ENCODE assay signal across 1 cellular context in genomic region chr17:8975091-8975707, GRCh38.
TF ChIP-seq lines count a peak whose summit lies in the region.

No MANE protein-coding gene starts in this region.

TF ChIP-seq in HEK293, 187 proteins besides CTCF, POLR2A, EP300 and RAD21 (continued from another document and continues in another):
- TF ChIP-seq PRDM10 (tag by site-specific recombination; IDR thresholded peaks at IDR 0.05) (no peak), ZNF626 (tag by site-specific recombination; IDR thresholded peaks at IDR 0.05) (no peak), ZBTB8A (tag by site-specific recombination; IDR thresholded peaks at IDR 0.05) (peak; percentile 74), ZNF174 (tag by site-specific recombination; IDR thresholded peaks at IDR 0.05) (no peak), ZNF830 (tag by site-specific recombination; IDR thresholded peaks at IDR 0.05; ENCODE audit: low read depth) (no peak), ZSCAN5A (tag by site-specific recombination; IDR thresholded peaks at IDR 0.05) (no peak), ZNF843 (tag by site-specific recombination; IDR thresholded peaks at IDR 0.05) (no peak), ZNF404 (tag by site-specific recombination; IDR thresholded peaks at IDR 0.05) (no peak), ZNF140 (tag by site-specific recombination; IDR thresholded peaks at IDR 0.05) (peak; percentile 68; the same call in 1 of the 2 replicates), KLF1 (tag by site-specific recombination; IDR thresholded peaks at IDR 0.05) (no peak), ZNF664 (tag by site-specific recombination; IDR thresholded peaks at IDR 0.05) (peak; percentile 58), ZNF398 (tag by site-specific recombination; IDR thresholded peaks at IDR 0.05) (no peak), RBAK (tag by site-specific recombination; IDR thresholded peaks at IDR 0.05) (no peak), ZNF324 (tag by site-specific recombination; IDR thresholded peaks at IDR 0.05) (no peak), ZFP41 (tag by site-specific recombination; IDR thresholded peaks at IDR 0.05; ENCODE audit: borderline replicate concordance) (no peak), ZBTB10 (tag by site-specific recombination; IDR thresholded peaks at IDR 0.05) (no peak), ZNF704 (tag by site-specific recombination; IDR thresholded peaks at IDR 0.05) (no peak), ZNF433 (tag by site-specific recombination; IDR thresholded peaks at IDR 0.05; ENCODE audit: low read depth) (0 out of 2 replicates have a peak, but pooled peaks have one; percentile 17), KLF10 (tag by site-specific recombination; IDR thresholded peaks at IDR 0.05) (no peak), ZBTB21 (tag by site-specific recombination; IDR thresholded peaks at IDR 0.05) (peak; percentile 35; the same call in 1 of the 2 replicates), ZNF169 (tag by site-specific recombination; IDR thresholded peaks at IDR 0.05) (no peak), KLF8 (tag by site-specific recombination; IDR thresholded peaks at IDR 0.05) (no peak), ZNF426 (tag by site-specific recombination; IDR thresholded peaks at IDR 0.05) (peak; percentile 84), ZIC2 (tag by site-specific recombination; IDR thresholded peaks at IDR 0.05) (no peak), ZNF555 (tag by site-specific recombination; conservative IDR thresholded peaks at IDR 0.05) (peak; percentile 84), ZNF10 (tag by site-specific recombination; IDR thresholded peaks at IDR 0.05) (no peak), REST (tag by site-specific recombination; IDR thresholded peaks at IDR 0.05) (peak; percentile 42; the same call in 1 of the 2 replicates), MYNN (tag by site-specific recombination; IDR thresholded peaks at IDR 0.05; ENCODE audit: borderline replicate concordance) (no peak), ZNF544 (tag by site-specific recombination; IDR thresholded peaks at IDR 0.05) (no peak), ZNF560 (tag by site-specific recombination; IDR thresholded peaks at IDR 0.05; ENCODE audit: borderline replicate concordance) (0 out of 2 replicates have a peak, but pooled peaks have one; percentile 15), AEBP2 (tag by site-specific recombination; IDR thresholded peaks at IDR 0.05; ENCODE audit: borderline replicate concordance) (peak; percentile 40; the same call in 1 of the 2 replicates), ZNF133 (tag by site-specific recombination; IDR thresholded peaks at IDR 0.05) (no peak), EGR2 (tag by site-specific recombination; IDR thresholded peaks at IDR 0.05; ENCODE audit: low read depth) (no peak), ZFP3 (tag by site-specific recombination; IDR thresholded peaks at IDR 0.05; ENCODE audit: low read depth) (no peak), ZNF354C (tag by site-specific recombination; IDR thresholded peaks at IDR 0.05; ENCODE audit: borderline replicate concordance, low read depth) (no peak), PRDM6 (tag by site-specific recombination; IDR thresholded peaks at IDR 0.05) (no peak), ZNF488 (tag by site-specific recombination; IDR thresholded peaks at IDR 0.05) (no peak), TCF7L2 (IDR thresholded peaks at IDR 0.05; ENCODE audit: borderline replicate concordance, low read depth, low read length) (no peak), ZNF571 (tag by site-specific recombination; IDR thresholded peaks at IDR 0.05) (no peak), SCRT2 (tag by site-specific recombination; IDR thresholded peaks at IDR 0.05) (no peak), ZNF2 (tag by site-specific recombination; IDR thresholded peaks at IDR 0.05) (no peak), BCL11A (tag by site-specific recombination; IDR thresholded peaks at IDR 0.05; ENCODE audit: low read depth) (no peak)
